1 cellular context compared by ENCODE assay signal in genomic region chr3:187165144-187165543, GRCh38.
TF ChIP-seq lines count a peak whose summit lies in the region.

No MANE protein-coding gene starts in this region.

TF ChIP-seq in HCT116, 20 proteins besides CTCF, POLR2A, EP300 and RAD21 (continued from another document):
- no peak for TF ChIP-seq ZBTB33 (IDR thresholded peaks at IDR 0.05; ENCODE audit: extremely low read depth, insufficient replicate concordance, low read length)
TF ChIP-seq in HCT116: peak in this region for 0.
